In the genomic region with DNA sequence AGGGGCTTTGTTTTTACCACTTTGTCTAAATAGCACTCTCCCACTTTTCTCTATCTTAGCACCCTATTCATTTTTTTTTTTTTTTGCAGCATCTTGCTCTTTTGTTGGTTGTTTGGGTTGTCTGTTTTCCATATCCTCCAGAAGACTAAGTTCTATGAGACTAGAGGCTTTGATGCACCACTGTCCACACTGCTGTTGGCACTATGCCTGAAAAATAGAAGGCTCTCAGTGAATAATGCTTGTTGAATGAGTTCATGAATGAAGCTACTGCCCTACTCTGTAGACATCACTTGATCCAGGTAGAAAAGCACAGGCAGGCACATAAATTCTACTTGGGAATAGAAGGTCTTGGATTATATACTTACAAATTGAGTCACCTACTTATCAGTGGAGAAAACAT, we compare ENCODE assay signal across 21 cellular contexts. TPM values are rescaled to one million over a fixed set of nuclear protein-coding genes. Genes with fewer than 3 reads are reported as not detected.
DNase-seq lines count a peak whose midpoint lies in the region; ATAC-seq and TF ChIP-seq lines count a peak whose summit lies in the region.
"Had no signal": no experiment of that assay in that cellular context is flagged by ENCODE, and none has a peak within 500 bp of the region (broad histone marks: within the 10 kb centered on the region; RNA-seq: fewer than 3 reads in every experiment).

No MANE protein-coding gene starts in this region.

- H3K9me3 Mint-ChIP-seq in activated T-cell treated with anti-CD3 and anti-CD28 coated beads, Interleukin-2, amount 50 U/mL, for 72 hours = peaks cover 6 to 8% of the 10 kb centered on the region in 2 donors
- no peaks in the 10 kb centered on the region for H3K9me3 Mint-ChIP-seq in immature natural killer cell
- peaks cover 10 to 15% of the 10 kb centered on the region in 2 donors for H3K9me3 Mint-ChIP-seq in stimulated activated naive CD8-positive, alpha-beta T cell treated with anti-CD3 and anti-CD28 coated beads, Interleukin-15, amount 100 ng/mL, for 72 hours
- H3K9me3 Mint-ChIP-seq: activated naive CD4-positive, alpha-beta T cell treated with anti-CD3 and anti-CD28 coated beads for 36 hours had no signal

- H3K36me3 ChIP-seq in RWPE2 (ENCODE audit: low read depth) (peaks cover 71% of the 10 kb centered on the region), lower lobe of right lung (no peaks in the 10 kb centered on the region)
- H3K36me3 ChIP-seq: right atrium auricular region had no signal

- peaks cover 0 to 4% of the 10 kb centered on the region in 2 donors for H3K36me3 Mint-ChIP-seq in activated T-cell treated with anti-CD3 and anti-CD28 coated beads, Interleukin-2, amount 50 U/mL, for 72 hours (ENCODE audit: insufficient read depth in 2 of 2)
- no peaks in the 10 kb centered on the region for H3K36me3 Mint-ChIP-seq in immature natural killer cell
- H3K36me3 Mint-ChIP-seq: CD4-positive, CD25-positive, alpha-beta regulatory T cell had no signal

- no peak for DNase-seq in activated T-cell treated with anti-CD3 and anti-CD28 coated beads, Interleukin-2, amount 50 U/mL, for 72 hours
- DNase-seq in activated T-cell treated with anti-CD3 and anti-CD28 coated beads for 4 hours (no peak), RWPE2 (ENCODE audit: low spot score) (no peak), immature natural killer cell (no peak), lower lobe of right lung (no peak), superior temporal gyrus (ENCODE audit: extremely low spot score) (no peak), NCI-H345 treated with DMSO at 0.1 percent for 48 hours (lab: John Stamatoyannopoulos, UW; ENCODE audit: unreplicated experiment) (no peak)
- no peak for DNase-seq in stimulated activated naive CD8-positive, alpha-beta T cell treated with anti-CD3 and anti-CD28 coated beads, Interleukin-15, amount 100 ng/mL, for 72 hours
- DNase-seq: activated naive CD4-positive, alpha-beta T cell treated with anti-CD3 and anti-CD28 coated beads for 36 hours; CD4-positive, CD25-positive, alpha-beta regulatory T cell; glutamatergic neuron; NCI-H2107; NCI-H510A treated with DMSO at 0.1 percent for 48 hours; stimulated activated CD8-positive, alpha-beta memory T cell treated with anti-CD3 and anti-CD28 coated beads, Interleukin-4, amount 100 ng/mL, for 48 hours; testis had no signal

- no peaks in the 10 kb centered on the region for H3K27me3 ChIP-seq in RWPE2 (ENCODE audit: insufficient read depth, poor library complexity, severe bottlenecking)
- H3K27me3 ChIP-seq in lower lobe of right lung (ENCODE audit: low read depth) = no peaks in the 10 kb centered on the region
- H3K27me3 ChIP-seq: right atrium auricular region, testis had no signal

- H3K27ac ChIP-seq in RWPE2 (ENCODE audit: poor library complexity, severe bottlenecking) = peak overlapping the region; percentile 87
- H3K27ac ChIP-seq in lower lobe of right lung = no peak overlapping the region
- H3K27ac ChIP-seq: right atrium auricular region, testis had no signal

- H3K4me3 Mint-ChIP-seq in activated T-cell treated with anti-CD3 and anti-CD28 coated beads, Interleukin-2, amount 50 U/mL, for 72 hours = peak overlapping the region in 1 of 2 donors; percentile 33
- peak overlapping the region in 4 of 5 donors; percentile 49 to 77 (median 64) for H3K4me3 Mint-ChIP-seq in immature natural killer cell
- H3K4me3 Mint-ChIP-seq in stimulated activated naive CD8-positive, alpha-beta T cell treated with anti-CD3 and anti-CD28 coated beads, Interleukin-15, amount 100 ng/mL, for 72 hours = peak overlapping the region in 1 of 2 donors; percentile 57
- H3K4me3 Mint-ChIP-seq: activated naive CD4-positive, alpha-beta T cell treated with anti-CD3 and anti-CD28 coated beads for 36 hours; CD4-positive, CD25-positive, alpha-beta regulatory T cell had no signal

- peaks cover 20% of the 10 kb centered on the region for H3K4me1 ChIP-seq in RWPE2 (ENCODE audit: insufficient read depth, poor library complexity, severe bottlenecking)
- no peaks in the 10 kb centered on the region for H3K4me1 ChIP-seq in lower lobe of right lung
- H3K4me1 ChIP-seq: right atrium auricular region had no signal

- H3K4me1 Mint-ChIP-seq in activated T-cell treated with anti-CD3 and anti-CD28 coated beads, Interleukin-2, amount 50 U/mL, for 72 hours (ENCODE audit: low read depth) = peaks cover 12% of the 10 kb centered on the region
- peaks cover 15 to 27% of the 10 kb centered on the region in 2 donors for H3K4me1 Mint-ChIP-seq in immature natural killer cell
- peaks cover 12% of the 10 kb centered on the region for H3K4me1 Mint-ChIP-seq in stimulated activated naive CD8-positive, alpha-beta T cell treated with anti-CD3 and anti-CD28 coated beads, Interleukin-15, amount 100 ng/mL, for 72 hours

- H3K4me3 ChIP-seq in RWPE2 (ENCODE audit: severe bottlenecking) (no peak overlapping the region), lower lobe of right lung (no peak overlapping the region)
- H3K4me3 ChIP-seq: GM12878, right atrium auricular region, testis had no signal

- H3K9me3 ChIP-seq in RWPE2 (ENCODE audit: severe bottlenecking) = no peaks in the 10 kb centered on the region
- H3K9me3 ChIP-seq in lower lobe of right lung = no peaks in the 10 kb centered on the region
- H3K9me3 ChIP-seq: right atrium auricular region, testis had no signal

- no peak for TF ChIP-seq CTCF in RWPE2 (IDR thresholded peaks at IDR 0.05; ENCODE audit: poor library complexity, severe bottlenecking)
- no peak for TF ChIP-seq CTCF in lower lobe of right lung (IDR thresholded peaks at IDR 0.05)

- H3K27ac Mint-ChIP-seq in activated T-cell treated with anti-CD3 and anti-CD28 coated beads, Interleukin-2, amount 50 U/mL, for 72 hours = peak overlapping the region; percentile 76
- peak overlapping the region; percentile 36 to 77 (median 66) for H3K27ac Mint-ChIP-seq in immature natural killer cell
- peak overlapping the region; percentile 47 to 60 for H3K27ac Mint-ChIP-seq in stimulated activated naive CD8-positive, alpha-beta T cell treated with anti-CD3 and anti-CD28 coated beads, Interleukin-15, amount 100 ng/mL, for 72 hours
- H3K27ac Mint-ChIP-seq: activated naive CD4-positive, alpha-beta T cell treated with anti-CD3 and anti-CD28 coated beads for 36 hours had no signal

- intact Hi-C loops in lower lobe of right lung (cut with DNase I) = no loop called here

- peak in 1 of 2 donors; percentile 48 for ATAC-seq in activated T-cell treated with anti-CD3 and anti-CD28 coated beads, Interleukin-2, amount 50 U/mL, for 72 hours (replicated peaks in 1 of 2)
- ATAC-seq in RWPE2 (ENCODE audit: low read depth) (no peak), lower lobe of right lung (no peak)
- ATAC-seq in stimulated activated naive CD8-positive, alpha-beta T cell treated with anti-CD3 and anti-CD28 coated beads, Interleukin-15, amount 100 ng/mL, for 72 hours = no peak
- ATAC-seq: GM12878, left lobe of liver had no signal

- H3K27me3 Mint-ChIP-seq in activated T-cell treated with anti-CD3 and anti-CD28 coated beads, Interleukin-2, amount 50 U/mL, for 72 hours (ENCODE audit: low read depth) = peaks cover 50% of the 10 kb centered on the region
- H3K27me3 Mint-ChIP-seq in immature natural killer cell (ENCODE audit: low read depth in 3 of 3) = peaks cover 0 to 4% (median 2%) of the 10 kb centered on the region in 3 donors
- peaks cover 28% of the 10 kb centered on the region for H3K27me3 Mint-ChIP-seq in stimulated activated naive CD8-positive, alpha-beta T cell treated with anti-CD3 and anti-CD28 coated beads, Interleukin-15, amount 100 ng/mL, for 72 hours
- H3K27me3 Mint-ChIP-seq: CD4-positive, CD25-positive, alpha-beta regulatory T cell had no signal

RNA-seq across cellular contexts. Expression of a gene that starts 7.3 kb away (rescaled TPM):
- 1 to 10 TPM; 1.4 to 6.6 TPM for total RNA-seq in activated T-cell treated with anti-CD3 and anti-CD28 coated beads, Interleukin-2, amount 50 U/mL, for 72 hours
- polyA plus RNA-seq in immature natural killer cell = not detected
- total RNA-seq in lower lobe of right lung = 2.1 TPM
- total RNA-seq: left lobe of liver, osteocyte, right atrium auricular region had no signal
- polyA plus RNA-seq: CD4-positive, CD25-positive, alpha-beta regulatory T cell had no signal

RNA-seq across cellular contexts. Expression of a gene that starts 12.6 kb away (rescaled TPM):
- 10 to 100 TPM; 45.5 to 47.7 TPM for total RNA-seq in activated T-cell treated with anti-CD3 and anti-CD28 coated beads, Interleukin-2, amount 50 U/mL, for 72 hours
- polyA plus RNA-seq in immature natural killer cell = under 1 TPM in 2 of 3 donors, not detected in 1; 0.08 to 0.91 TPM
- 1.3 TPM for total RNA-seq in lower lobe of right lung

RNA-seq across cellular contexts. Expression of a gene that starts 56.2 kb away (rescaled TPM):
- total RNA-seq in activated T-cell treated with anti-CD3 and anti-CD28 coated beads, Interleukin-2, amount 50 U/mL, for 72 hours = 1 to 10 TPM in 1 of 2 donors, not detected in 1; 1.2 TPM
- under 1 TPM in 1 of 3 donors, not detected in 2; 0.24 TPM for polyA plus RNA-seq in immature natural killer cell
- total RNA-seq in lower lobe of right lung = 0.53 TPM
- total RNA-seq: activated naive CD4-positive, alpha-beta T cell treated with anti-CD3 and anti-CD28 coated beads for 36 hours; CD4-positive, CD25-positive, alpha-beta regulatory T cell; fibroblast of lung; left lobe of liver; osteocyte; right atrium auricular region had no signal
- polyA plus RNA-seq: AG04450; CD4-positive, CD25-positive, alpha-beta regulatory T cell; fibroblast of lung had no signal

RNA-seq across cellular contexts. Expression of a gene that starts 59.5 kb away (rescaled TPM):
- under 1 TPM in 1 of 2 donors, not detected in 1; 0.14 TPM for total RNA-seq in activated T-cell treated with anti-CD3 and anti-CD28 coated beads, Interleukin-2, amount 50 U/mL, for 72 hours
- 1 to 10 TPM in 2 of 3 donors, under 1 TPM in 1; 0.31 to 3.7 (median 1.3) TPM for polyA plus RNA-seq in immature natural killer cell
- 17.5 TPM for total RNA-seq in lower lobe of right lung
- total RNA-seq: activated naive CD4-positive, alpha-beta T cell treated with anti-CD3 and anti-CD28 coated beads for 36 hours; fibroblast of lung; left lobe of liver; osteocyte had no signal
- polyA plus RNA-seq: CD4-positive, CD25-positive, alpha-beta regulatory T cell had no signal

Comparison
In these comparisons a context has a peak if more than half of its experiments do, and no peak if none do; other contexts are left out.
1. RNA of a gene that starts 12.6 kb away (total RNA-seq): 45.5 to 47.7 TPM in activated T-cell treated with anti-CD3 and anti-CD28 coated beads, Interleukin-2, amount 50 U/mL, for 72 hours; 1.3 TPM in lower lobe of right lung (single experiment); every median in the first group is over 10 times any median in the second.
2. Peak in every context shown above with its lines, with median percentiles within 50 percentile points of each other: H3K27ac Mint-ChIP-seq.